ENCODE assay signal across 8 cellular contexts in the genomic region with DNA sequence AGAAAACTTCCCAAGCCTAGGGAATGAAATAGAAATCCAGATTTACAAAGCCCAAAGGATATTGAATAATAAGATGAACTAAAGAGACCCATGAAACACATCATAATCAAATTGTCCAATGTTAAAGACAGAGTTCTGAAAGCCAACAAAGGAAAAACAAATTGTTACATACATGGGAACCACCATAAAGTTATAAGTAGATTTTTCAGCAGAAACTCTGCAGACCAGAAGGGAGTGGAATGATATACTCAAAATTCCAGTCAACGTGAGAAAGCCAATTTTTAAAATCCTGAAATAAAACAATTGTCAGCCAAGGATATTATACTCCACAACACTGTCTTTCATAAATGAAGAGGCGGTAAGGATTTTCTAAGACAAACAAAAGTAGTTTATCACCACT.
"Had no signal": no experiment of that assay in that cellular context is flagged by ENCODE, and none has a peak within 500 bp of the region (broad histone marks: within the 10 kb centered on the region; RNA-seq: fewer than 3 reads in every experiment).

No MANE protein-coding gene starts in this region.

- FAIRE-seq: G401.6, GM12878, GM12891, GM12892, GM18507, GM19239 had no signal

- ATAC-seq: GM12878 had no signal

- H3K4me3 ChIP-seq: GM12878 had no signal

- DNase-seq: GDM1, GF-D8 had no signal
